ENCODE assay signal across 8 cellular contexts in the genomic region with DNA sequence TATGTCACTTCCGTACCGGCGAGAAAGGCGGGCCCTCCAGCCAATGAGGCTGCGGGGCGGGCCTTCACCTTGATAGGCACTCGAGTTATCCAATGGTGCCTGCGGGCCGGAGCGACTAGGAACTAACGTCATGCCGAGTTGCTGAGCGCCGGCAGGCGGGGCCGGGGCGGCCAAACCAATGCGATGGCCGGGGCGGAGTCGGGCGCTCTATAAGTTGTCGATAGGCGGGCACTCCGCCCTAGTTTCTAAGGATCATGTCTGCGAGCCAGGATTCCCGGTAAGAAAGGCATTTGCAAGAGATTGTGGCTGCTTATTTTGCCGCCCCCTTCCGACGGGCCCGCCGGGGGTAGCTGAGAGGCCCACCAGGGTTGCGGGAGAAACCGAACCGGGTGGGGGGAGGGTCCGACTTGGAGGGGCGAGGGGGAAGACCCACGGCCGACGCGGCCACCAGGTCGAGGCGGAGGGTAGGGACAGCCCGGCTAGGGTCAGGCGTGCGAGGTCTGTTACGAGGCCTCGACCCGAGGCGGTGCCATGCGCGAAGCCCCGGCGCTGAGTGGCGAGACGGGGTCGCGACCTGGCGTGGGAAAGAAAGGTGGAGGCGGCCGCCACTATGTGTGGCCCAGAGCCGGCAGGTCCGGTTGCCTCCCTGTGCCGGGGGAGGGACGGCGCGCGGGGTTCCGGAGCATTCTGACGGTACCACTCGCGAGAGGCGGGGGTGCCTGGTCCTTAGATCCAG. TPM values are rescaled to one million over a fixed set of nuclear protein-coding genes. Genes with fewer than 3 reads are reported as not detected.
DNase-seq lines count a peak whose midpoint lies in the region; ATAC-seq and TF ChIP-seq lines count a peak whose summit lies in the region.

No MANE protein-coding gene starts in this region.

- H3K27me3 ChIP-seq in adipocyte (replicated peaks; ENCODE audit: control insufficient read depth, insufficient read depth, low read length) (no peaks in the 10 kb centered on the region), cardiac muscle cell (no peaks in the 10 kb centered on the region), parathyroid adenoma (ENCODE audit: control insufficient read depth, insufficient read depth, low read length) (no peaks in the 10 kb centered on the region)

- peak overlapping the region; percentile 63 for H3K4me2 ChIP-seq in parathyroid adenoma (ENCODE audit: low read length)

- H3K79me2 ChIP-seq in parathyroid adenoma, result peaks cover 16% of the 10 kb centered on the region

- TF ChIP-seq CTCF in cardiac muscle cell (IDR thresholded peaks at IDR 0.05; ENCODE audit: low read depth, low read length) (no peak), parathyroid adenoma (IDR thresholded peaks at IDR 0.05) (peak; percentile 16)

- peaks cover 40% of the 10 kb centered on the region for H3K4me1 ChIP-seq in adipocyte (ENCODE audit: control insufficient read depth, insufficient read depth, low read length)
- no peaks in the 10 kb centered on the region for H3K4me1 ChIP-seq in cardiac muscle cell (ENCODE audit: low read depth)
- H3K4me1 ChIP-seq in parathyroid adenoma, result peaks cover 9% of the 10 kb centered on the region

- H3K4me3 ChIP-seq in adipocyte (ENCODE audit: low read length) (peak overlapping the region; percentile 91), cardiac muscle cell (peak overlapping the region; percentile 84), parathyroid adenoma (ENCODE audit: low read depth, low read length) (peak overlapping the region; percentile 100)

- peak; percentile 85 for ATAC-seq in HG02623 (IDR thresholded peaks at IDR 0.05; ENCODE audit: unreplicated experiment)

- peak; percentile 98 for DNase-seq in GM04504 (ENCODE audit: low read depth)
- DNase-seq in NCI-H1417 treated with DMSO at 0.1 percent for 48 hours (lab: John Stamatoyannopoulos, UW), result peak; percentile 85
- peak; percentile 100 for DNase-seq in T follicular helper cell (ENCODE audit: low read depth)
- DNase-seq in adipocyte (ENCODE audit: low read depth), result peak; percentile 99
- peak; percentile 99 to 100 for DNase-seq in cardiac muscle cell (ENCODE audit: low read depth in 1 of 2, low spot score in 1 of 2)
- DNase-seq in ureter (ENCODE audit: low spot score), result peak; percentile 100

- peaks cover 64% of the 10 kb centered on the region for H3K36me3 ChIP-seq in adipocyte (ENCODE audit: control insufficient read depth, insufficient read depth, low read length, severe bottlenecking)
- peaks cover 41% of the 10 kb centered on the region for H3K36me3 ChIP-seq in cardiac muscle cell
- H3K36me3 ChIP-seq in parathyroid adenoma (ENCODE audit: control insufficient read depth, insufficient read depth, low read length), result no peaks in the 10 kb centered on the region

- H3K9me3 ChIP-seq in adipocyte (ENCODE audit: control insufficient read depth, low read length), result no peaks in the 10 kb centered on the region
- H3K9me3 ChIP-seq in cardiac muscle cell (ENCODE audit: low read depth), result no peaks in the 10 kb centered on the region
- H3K9me3 ChIP-seq in parathyroid adenoma (ENCODE audit: control insufficient read depth, low read length), result no peaks in the 10 kb centered on the region

- peak overlapping the region; percentile 23 for H2AFZ ChIP-seq in parathyroid adenoma

- H3K27ac ChIP-seq in cardiac muscle cell, result peak overlapping the region; percentile 93
- peak overlapping the region; percentile 97 for H3K27ac ChIP-seq in parathyroid adenoma

- H3K9ac ChIP-seq in adipocyte (ENCODE audit: low read length) (peak overlapping the region; percentile 100), parathyroid adenoma (peak overlapping the region; percentile 98)

RNA-seq across cellular contexts. Expression of a gene that starts 6.7 kb away (rescaled TPM):
- total RNA-seq in cardiac muscle cell, result 0.35 and 0.39 TPM in 2 replicates
- polyA plus RNA-seq in cardiac muscle cell, result 0.23 TPM in 1 of 2 replicates, not detected in the other
- total RNA-seq in ureter, result 61.0 TPM

RNA-seq across cellular contexts. Expression of a gene that starts 10.9 kb away (rescaled TPM):
- total RNA-seq in cardiac muscle cell (90.9 and 128 TPM in 2 replicates), ureter (68.1 TPM)
- 63.6 and 86.9 TPM in 2 replicates for polyA plus RNA-seq in cardiac muscle cell

RNA-seq across cellular contexts. Expression of a gene that starts 11.0 kb away (rescaled TPM):
- total RNA-seq in cardiac muscle cell (71.5 and 78.9 TPM in 2 replicates), ureter (43.9 TPM)
- polyA plus RNA-seq in cardiac muscle cell, result 43.4 and 45.0 TPM in 2 replicates

RNA-seq across cellular contexts. Expression of a gene that starts 14.2 kb away (rescaled TPM):
- total RNA-seq in cardiac muscle cell (3.1 and 7.4 TPM in 2 replicates), ureter (23.0 TPM)
- polyA plus RNA-seq in cardiac muscle cell, result 2.5 and 3.9 TPM in 2 replicates

RNA-seq across cellular contexts. Expression of a gene that starts 17.1 kb away (rescaled TPM):
- total RNA-seq in cardiac muscle cell (5.4 and 6.5 TPM in 2 replicates), ureter (8.0 TPM)
- 5.3 and 5.9 TPM in 2 replicates for polyA plus RNA-seq in cardiac muscle cell

Comparison
In these comparisons a context has a peak if more than half of its experiments do, and no peak if none do; other contexts are left out.
1. Peak in every context shown above with its lines: DNase-seq, ATAC-seq, H3K4me3 ChIP-seq and H3K27ac ChIP-seq.
2. RNA of a gene that starts 6.7 kb away (total RNA-seq): 61.0 TPM in ureter (single experiment); 0.35 to 0.39 TPM in cardiac muscle cell; every median in the first group is over 10 times any median in the second.